In genomic region chr20:32737371-32738223, GRCh38 we compare ENCODE assay signal across 10 cellular contexts. TPM values are rescaled to one million over a fixed set of nuclear protein-coding genes. Genes with fewer than 3 reads are reported as not detected.
A peak's percentile ranks its signal among the peaks of the same experiment; 100 is the strongest.
DNase-seq lines count a peak whose midpoint lies in the region; ATAC-seq and TF ChIP-seq lines count a peak whose summit lies in the region.
"Had no signal": no experiment of that assay in that cellular context is flagged by ENCODE, and none has a peak within 500 bp of the region (broad histone marks: within the 10 kb centered on the region; RNA-seq: fewer than 3 reads in every experiment).

No MANE protein-coding gene starts in this region.

- in situ Hi-C loops in Caki2 (cut with HindIII; ENCODE audit: low pct_unique_long_range_greater_than_20kb, low sequenced_read_pairs) (no loop called here), mammary epithelial cell (cut with MboI; ENCODE audit: low sequenced_read_pairs in 2 of 2) (no loop called here)

- intact Hi-C loops in mammary epithelial cell (cut with micrococcal nuclease): no loop called here

- peak overlapping the region; percentile 66 for H3K4me3 Mint-ChIP-seq in T-helper 2 cell treated with Interferon-gamma antibody and Interleukin-4, amounts not matched to agents 5 μg/mL and 100 μg/mL, for 36 hours
- H3K4me3 Mint-ChIP-seq: memory B cell had no signal

- ATAC-seq in GM18861 (IDR thresholded peaks at IDR 0.05; ENCODE audit: unreplicated experiment) (no peak), HG03571 (IDR thresholded peaks at IDR 0.05; ENCODE audit: unreplicated experiment) (no peak), GM21737 (IDR thresholded peaks at IDR 0.05; ENCODE audit: unreplicated experiment) (no peak)

- no peak overlapping the region for H3K9ac ChIP-seq in mammary epithelial cell (ENCODE audit: insufficient read depth, low read length)

- H3K27ac Mint-ChIP-seq in T-helper 2 cell treated with Interferon-gamma antibody and Interleukin-4, amounts not matched to agents 5 μg/mL and 100 μg/mL, for 36 hours: peak overlapping the region; percentile 93
- H3K27ac Mint-ChIP-seq: memory B cell had no signal

- peaks cover 11% of the 10 kb centered on the region for H3K4me1 ChIP-seq in mammary epithelial cell (ENCODE audit: insufficient read depth, low read length)

- DNase-seq in Caki2 (ENCODE audit: low read depth): peak; percentile 74
- DNase-seq in T-helper 2 cell treated with Interferon-gamma antibody and Interleukin-4, amounts not matched to agents 5 μg/mL and 100 μg/mL, for 36 hours (ENCODE audit: low spot score): peak; percentile 45
- peak; percentile 54 for DNase-seq in mammary epithelial cell
- DNase-seq in pulmonary artery endothelial cell (ENCODE audit: low read depth, low spot score): peak; percentile 17
- DNase-seq in NCI-H345 treated with DMSO at 0.1 percent for 48 hours (lab: John Stamatoyannopoulos, UW; ENCODE audit: unreplicated experiment): no peak
- DNase-seq: NCI-H524 treated with DMSO at 0.1 percent for 48 hours had no signal

- H3K9me3 ChIP-seq in mammary epithelial cell (replicated peaks; ENCODE audit: insufficient read depth, low read length): no peaks in the 10 kb centered on the region

- H3K4me1 Mint-ChIP-seq in T-helper 2 cell treated with Interferon-gamma antibody and Interleukin-4, amounts not matched to agents 5 μg/mL and 100 μg/mL, for 36 hours (ENCODE audit: low read depth): peaks cover 39% of the 10 kb centered on the region

- 73% methylated on average over 7 of the region's 7 CpGs for WGBS in mammary epithelial cell (ENCODE audit: low coverage, missing lambda C conversion rate)

- H3K4me2 ChIP-seq in mammary epithelial cell (ENCODE audit: insufficient read depth, low read depth, low read length): peak overlapping the region; percentile 68

- dilution Hi-C loops in mammary epithelial cell (cut with HindIII; ENCODE audit: low sequenced_read_pairs): no loop called here

- H3K36me3 Mint-ChIP-seq in T-helper 2 cell treated with Interferon-gamma antibody and Interleukin-4, amounts not matched to agents 5 μg/mL and 100 μg/mL, for 36 hours (ENCODE audit: low read depth): peaks cover 12% of the 10 kb centered on the region

- H3K4me3 ChIP-seq in mammary epithelial cell (replicated peaks in 1 of 3; ENCODE audit: insufficient read depth in 1 of 3, low read depth in 2 of 3, low read length in 3 of 3): no peak overlapping the region

- no TSS peak for BruUV-seq in mammary epithelial cell (replicated peaks; lab: Mats Ljungman, UMichigan)

- TF ChIP-seq CTCF in mammary epithelial cell (conservative IDR thresholded peaks at IDR 0.05 in 1 of 2, IDR thresholded peaks at IDR 0.05 in 1 of 2; ENCODE audit: extremely low read depth in 1 of 2, insufficient read depth in 1 of 2, low read depth in 1 of 2, low read length in 2 of 2): no peak

- no peaks in the 10 kb centered on the region for H4K20me1 ChIP-seq in mammary epithelial cell (ENCODE audit: insufficient read depth, low read length)

- no peaks in the 10 kb centered on the region for H3K36me3 ChIP-seq in mammary epithelial cell (ENCODE audit: insufficient read depth, low read length)

- H3K27me3 Mint-ChIP-seq in T-helper 2 cell treated with Interferon-gamma antibody and Interleukin-4, amounts not matched to agents 5 μg/mL and 100 μg/mL, for 36 hours (ENCODE audit: low read depth): no peaks in the 10 kb centered on the region
- H3K27me3 Mint-ChIP-seq: memory B cell had no signal

- no peaks in the 10 kb centered on the region for H3K27me3 ChIP-seq in mammary epithelial cell (ENCODE audit: insufficient read depth, low read length)

- H3K27ac ChIP-seq in mammary epithelial cell (ENCODE audit: insufficient read depth, low read depth, low read length): no peak overlapping the region

- no peaks in the 10 kb centered on the region for H3K9me3 Mint-ChIP-seq in T-helper 2 cell treated with Interferon-gamma antibody and Interleukin-4, amounts not matched to agents 5 μg/mL and 100 μg/mL, for 36 hours
- H3K9me3 Mint-ChIP-seq: memory B cell had no signal

- peak overlapping the region; percentile 13 for H2AFZ ChIP-seq in mammary epithelial cell (ENCODE audit: low read depth, low read length)

- H3K79me2 ChIP-seq in mammary epithelial cell (ENCODE audit: insufficient read depth, low read length): peaks cover 7% of the 10 kb centered on the region

- CTCF ChIA-PET in mammary epithelial cell (lab: Charles Lee; ENCODE audit: low non-redundant PET): interaction anchor here (0.5 kb wide), 1 partner anchor 41 kb away, joined by 7 read pairs; no protein-coding TSS in a partner anchor

RNA-seq across cellular contexts. Expression of gene COMMD7, which starts 5.7 kb away (rescaled TPM):
- 85.9 and 100.0 TPM in 2 replicates for total RNA-seq in Caki2 (2014; rRNA removed; shearing (Covaris generic); ENCODE audit: low replicate concordance)
- total RNA-seq in mammary epithelial cell: 10 to 100 TPM; 29.4 to 29.5 TPM
- 28.8 TPM for polyA plus RNA-seq in mammary epithelial cell
- polyA minus RNA-seq in mammary epithelial cell: 5.2 TPM
- 35.1 and 54.5 TPM in 2 replicates for total RNA-seq in pulmonary artery endothelial cell

RNA-seq across cellular contexts. Expression of gene DNMT3B, which starts 24.6 kb away (rescaled TPM):
- total RNA-seq in Caki2 (2014; rRNA removed; shearing (Covaris generic); ENCODE audit: low replicate concordance): 52.7 and 54.1 TPM in 2 replicates
- total RNA-seq in mammary epithelial cell (1 to 10 TPM; 1.2 to 2.0 TPM), pulmonary artery endothelial cell (4.0 and 4.9 TPM in 2 replicates)
- 0.63 TPM for polyA plus RNA-seq in mammary epithelial cell
- polyA minus RNA-seq in mammary epithelial cell: not detected
